In genomic region chr6:106098383-106099234, GRCh38 we compare ENCODE assay signal across 1 cellular context.
A peak's percentile ranks its signal among the peaks of the same experiment; 100 is the strongest.
TF ChIP-seq lines count a peak whose summit lies in the region.

No MANE protein-coding gene starts in this region.

TF ChIP-seq in H1, 55 proteins besides CTCF, POLR2A, EP300 and RAD21 (continued from another document):
- TF ChIP-seq KDM4A (IDR thresholded peaks at IDR 0.05; ENCODE audit: low read depth, low read length, severe bottlenecking) (peak; percentile 16), EZH2 (IDR thresholded peaks at IDR 0.05; ENCODE audit: low read depth, low read length, severe bottlenecking) (peak; percentile 21), TCF12 (IDR thresholded peaks at IDR 0.05; ENCODE audit: low read depth, low read length) (no peak), ZNF274 (IDR thresholded peaks at IDR 0.05; ENCODE audit: borderline replicate concordance, extremely low read depth, low read length) (no peak), SIX5 (IDR thresholded peaks at IDR 0.05; ENCODE audit: low read depth, low read length) (no peak)
